Comparison of ENCODE assay signal across 8 cellular contexts in the genomic region with DNA sequence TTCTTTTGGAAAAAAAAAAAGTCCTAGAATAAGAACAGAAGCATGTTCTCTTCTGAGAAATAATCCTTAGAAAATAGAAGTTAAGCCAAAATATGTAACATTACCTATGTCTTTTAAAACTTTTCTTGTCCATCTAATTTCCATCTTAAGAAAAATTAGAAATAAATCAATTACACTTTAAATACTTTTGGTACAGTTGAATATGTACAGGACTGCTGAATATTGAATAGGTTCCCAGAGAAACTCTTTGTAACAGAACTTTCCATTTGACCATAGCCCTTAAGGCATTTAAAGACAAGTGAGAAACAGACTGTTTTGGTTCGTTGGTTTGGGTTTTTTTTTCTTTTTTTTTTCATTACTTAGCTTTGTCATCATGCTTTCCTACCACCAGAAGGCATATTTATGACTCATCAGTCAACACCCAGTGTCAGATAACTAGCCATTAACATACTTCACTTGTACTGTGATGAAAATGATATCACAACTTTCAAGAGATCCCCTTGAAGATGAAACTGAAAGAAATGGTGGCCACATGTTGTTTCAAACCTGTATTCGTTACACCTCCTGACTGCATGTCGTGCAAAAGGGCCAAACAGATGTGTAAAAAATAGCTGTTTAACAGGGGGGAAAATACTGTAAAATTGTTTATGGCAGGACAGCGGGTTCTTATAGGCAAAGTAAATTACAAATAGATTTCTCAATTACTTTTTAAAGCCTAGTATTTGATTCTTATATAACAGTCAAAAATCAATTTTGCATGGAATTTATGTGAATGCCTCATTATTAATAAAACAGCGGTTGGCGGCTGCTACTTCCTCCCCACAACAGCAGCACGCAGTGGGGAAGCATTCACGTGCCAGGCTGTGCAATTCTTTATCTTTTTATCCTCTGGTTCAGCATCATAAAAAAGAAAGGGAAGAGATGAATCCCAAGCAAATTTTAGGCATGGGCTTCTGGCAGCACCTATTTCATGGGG.
A peak's percentile ranks its signal among the peaks of the same experiment; 100 is the strongest.
DNase-seq lines count a peak whose midpoint lies in the region; ATAC-seq, FAIRE-seq and TF ChIP-seq lines count a peak whose summit lies in the region.

No MANE protein-coding gene starts in this region.

- TF ChIP-seq CTCF in endothelial cell (IDR thresholded peaks at IDR 0.05; ENCODE audit: unreplicated experiment) = no peak

- no peaks in the 10 kb centered on the region for H3K9me3 Mint-ChIP-seq in endothelial cell (ENCODE audit: unreplicated experiment)

- H3K27me3 Mint-ChIP-seq in endothelial cell (ENCODE audit: unreplicated experiment) = no peaks in the 10 kb centered on the region

- DNase-seq in Daoy (ENCODE audit: low read depth) = peak; percentile 79
- DNase-seq in SK-MEL-5 (ENCODE audit: low read depth, low spot score) = peak; percentile 10
- no peak for DNase-seq in endothelial cell (ENCODE audit: low spot score)
- DNase-seq in OCI-M2 (lab: John Stamatoyannopoulos, UW; ENCODE audit: unreplicated experiment) = no peak
- DNase-seq in NCI-H1048 (lab: John Stamatoyannopoulos, UW) = no peak

- TF ChIP-seq POLR2A in GM19099 (IDR thresholded peaks at IDR 0.05; ENCODE audit: extremely low read depth, insufficient read length, low read depth) = peak; percentile 26

- H3K36me3 Mint-ChIP-seq in endothelial cell (ENCODE audit: low read depth, unreplicated experiment) = no peaks in the 10 kb centered on the region

- FAIRE-seq in islet of Langerhans (lab: Jason Lieb, UNC) = peak; percentile 72

- H3K27ac Mint-ChIP-seq in endothelial cell (ENCODE audit: unreplicated experiment) = no peak overlapping the region

- H3K4me1 Mint-ChIP-seq in endothelial cell (ENCODE audit: unreplicated experiment) = no peaks in the 10 kb centered on the region

- in situ Hi-C loops in SK-MEL-5 (cut with HindIII; ENCODE audit: low pct_unique_long_range_greater_than_20kb, low sequenced_read_pairs) = no loop called here

- ATAC-seq in HG03095 (IDR thresholded peaks at IDR 0.05; ENCODE audit: unreplicated experiment) = peak; percentile 97

- no peak overlapping the region for H3K4me3 Mint-ChIP-seq in endothelial cell (ENCODE audit: unreplicated experiment)

Comparison
In these comparisons a context has a peak if more than half of its experiments do, and no peak if none do; other contexts are left out.
1. DNase-seq: peak in Daoy (single experiment) and SK-MEL-5 (single experiment); none in endothelial cell (single experiment), OCI-M2 (single experiment) and NCI-H1048 (single experiment).